In the genomic region with DNA sequence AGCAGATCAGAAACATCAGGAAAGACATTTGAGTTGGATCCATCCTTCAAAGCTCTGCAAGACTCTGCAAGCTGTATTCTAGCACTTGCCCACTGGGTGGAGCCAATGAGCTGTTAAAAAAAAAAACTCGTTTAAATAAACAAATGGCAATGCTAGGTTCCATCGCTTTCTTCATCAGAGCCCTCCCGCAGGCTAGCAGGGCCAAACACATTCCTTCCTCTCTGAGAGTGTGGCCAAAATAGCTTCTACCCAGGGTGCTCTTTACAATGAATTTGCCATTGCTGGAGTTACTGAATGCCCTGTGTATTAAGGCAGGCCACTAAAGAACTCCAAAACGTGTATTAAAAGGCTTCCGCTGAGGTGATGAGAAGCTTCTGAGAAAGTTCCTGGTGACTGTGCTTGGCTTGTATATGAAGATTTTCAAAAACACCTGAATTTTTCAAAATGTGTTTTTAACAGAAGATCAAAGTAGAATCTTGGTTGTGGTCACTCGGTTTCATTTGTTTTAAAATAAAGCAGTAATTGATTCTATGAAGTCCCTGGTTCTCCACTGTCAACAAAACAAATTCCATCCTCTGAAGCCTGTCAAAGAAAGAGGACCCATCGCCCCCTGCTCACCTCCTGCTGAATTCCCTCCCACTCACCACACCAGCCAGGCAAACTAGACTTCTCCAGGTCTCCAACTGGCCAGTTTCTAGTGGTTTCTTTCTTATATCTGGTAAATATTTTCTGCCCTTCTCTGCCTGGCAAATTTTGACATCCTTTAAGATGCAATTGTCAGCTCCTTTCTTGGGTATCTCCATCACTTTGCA, we compare ENCODE assay signal across 8 cellular contexts. TPM values are rescaled to one million over a fixed set of nuclear protein-coding genes. Genes with fewer than 3 reads are reported as not detected.
A peak's percentile ranks its signal among the peaks of the same experiment; 100 is the strongest.
DNase-seq lines count a peak whose midpoint lies in the region; ATAC-seq lines count a peak whose summit lies in the region.

No MANE protein-coding gene starts in this region.

- peak; percentile 74 for ATAC-seq in GM21717 (IDR thresholded peaks at IDR 0.05; ENCODE audit: unreplicated experiment)

- no peak overlapping the region for H2BK120ac ChIP-seq in trophoblast cell (ENCODE audit: insufficient read depth, low read length, poor library complexity)

- H3K4me3 ChIP-seq in Karpas-422 (ENCODE audit: low read length): no peak overlapping the region
- no peak overlapping the region for H3K4me3 ChIP-seq in trophoblast cell (ENCODE audit: low read depth, low read length)

- H4K8ac ChIP-seq in trophoblast cell (ENCODE audit: low read depth, low read length): peak overlapping the region; percentile 23

- H3K27ac ChIP-seq in Karpas-422 (ENCODE audit: low read length) (no peak overlapping the region), trophoblast cell (ENCODE audit: low read depth, low read length) (peak overlapping the region; percentile 16)

- WGBS in trophoblast cell (ENCODE audit: extremely low coverage, insufficient coverage, insufficient read length): no CpG with 5 or more reads among the region's 7 CpGs

- H4K91ac ChIP-seq in trophoblast cell (ENCODE audit: low read depth, low read length): no peak overlapping the region

- H3K9me3 ChIP-seq in Karpas-422 (ENCODE audit: low read length) (no peaks in the 10 kb centered on the region), trophoblast cell (ENCODE audit: insufficient read depth, low read depth, low read length) (no peaks in the 10 kb centered on the region)

- no peaks in the 10 kb centered on the region for H4K20me1 ChIP-seq in Karpas-422 (ENCODE audit: insufficient read depth, low read depth, low read length)

- H3K36me3 ChIP-seq in Karpas-422 (ENCODE audit: insufficient read depth, low read length) (no peaks in the 10 kb centered on the region), trophoblast cell (ENCODE audit: control insufficient read depth in 1 of 2, insufficient read depth in 2 of 2, low read length in 2 of 2) (peaks cover 8 to 10% of the 10 kb centered on the region in 2 experiments)

- H2AFZ ChIP-seq in Karpas-422 (ENCODE audit: low read length): no peak overlapping the region
- no peak overlapping the region for H2AFZ ChIP-seq in trophoblast cell (ENCODE audit: insufficient read depth, low read length, poor library complexity)

- no peak overlapping the region for H3K23ac ChIP-seq in trophoblast cell (ENCODE audit: low read length)

- H3K14ac ChIP-seq in trophoblast cell (ENCODE audit: low read length): no peak overlapping the region

- no peak overlapping the region for H2BK5ac ChIP-seq in trophoblast cell (ENCODE audit: low read depth, low read length, poor library complexity)

- H3K79me2 ChIP-seq in Karpas-422 (ENCODE audit: low read length): no peaks in the 10 kb centered on the region
- H3K79me2 ChIP-seq in trophoblast cell (ENCODE audit: control insufficient read depth, insufficient read depth, low read length, poor library complexity): peaks cover 3% of the 10 kb centered on the region

- no peak overlapping the region for H2AK5ac ChIP-seq in trophoblast cell (ENCODE audit: low read length)

- H3K4me1 ChIP-seq in Karpas-422 (ENCODE audit: low read length) (no peaks in the 10 kb centered on the region), trophoblast cell (ENCODE audit: control insufficient read depth in 1 of 2, insufficient read depth in 2 of 2, low read length in 2 of 2) (peaks cover under 1 to 16% of the 10 kb centered on the region in 2 experiments)

- H3K4ac ChIP-seq in trophoblast cell (ENCODE audit: low read depth, low read length): no peak overlapping the region

- no peaks in the 10 kb centered on the region for H3K9me2 ChIP-seq in Karpas-422 (replicated peaks; ENCODE audit: insufficient read depth, low read length)

- H3K4me2 ChIP-seq in Karpas-422 (ENCODE audit: low read depth, low read length, poor library complexity, severe bottlenecking): no peak overlapping the region
- no peak overlapping the region for H3K4me2 ChIP-seq in trophoblast cell (ENCODE audit: low read length)

- no peak overlapping the region for H3K18ac ChIP-seq in trophoblast cell (ENCODE audit: low read length)

- H4K12ac ChIP-seq in trophoblast cell (ENCODE audit: low read depth, low read length): no peak overlapping the region

- H3K9ac ChIP-seq in Karpas-422 (ENCODE audit: low read length) (no peak overlapping the region), trophoblast cell (ENCODE audit: low read length) (no peak overlapping the region)

- peaks cover 4% of the 10 kb centered on the region for H3K79me1 ChIP-seq in trophoblast cell (ENCODE audit: low read length)

- H2BK12ac ChIP-seq in trophoblast cell (ENCODE audit: low read length): no peak overlapping the region

- DNase-seq in EL (peak; percentile 70), Karpas-422 (peak; percentile 88), RPMI7951 (ENCODE audit: low read depth) (peak; percentile 44), glomerular endothelial cell (ENCODE audit: extremely low read depth, low read depth, low spot score) (peak; percentile 67), trophoblast cell (peak; percentile 84 to 97), cortex of kidney (lab: John Stamatoyannopoulos, UW) (no peak)
- peak; percentile 34 for DNase-seq in activated naive CD4-positive, alpha-beta T cell treated with anti-CD3 and anti-CD28 coated beads, Interleukin-2, amount 50 U/mL, for 16 hours

- H3K27me3 ChIP-seq in Karpas-422 (ENCODE audit: low read length) (no peaks in the 10 kb centered on the region; the same call in 1 of the 2 replicates), trophoblast cell (ENCODE audit: insufficient read depth, low read length) (no peaks in the 10 kb centered on the region)

RNA-seq across cellular contexts. Expression of gene EQTN, which starts 36.5 kb away (rescaled TPM):
- not detected in 2 replicates for total RNA-seq in Karpas-422 (2014; rRNA removed; shearing (Covaris generic); ENCODE audit: low replicate concordance)
- not detected in 2 replicates for total RNA-seq in RPMI7951 (2014; rRNA removed; shearing (Covaris generic))
- total RNA-seq in glomerular endothelial cell: not detected in 2 replicates
- 0.30 and 0.43 TPM in 2 replicates for polyA plus RNA-seq in trophoblast cell (2013)
